In genomic region chr9:113395000-113395861, GRCh38 we compare ENCODE assay signal across 1 cellular context.
TF ChIP-seq lines count a peak whose summit lies in the region.

No MANE protein-coding gene starts in this region.

TF ChIP-seq in HepG2, 621 proteins besides CTCF, POLR2A, EP300 and RAD21 (continued from another document and continues in another):
- TF ChIP-seq HMGXB3 (CRISPR knock-in tag; IDR thresholded peaks at IDR 0.05; ENCODE audit: borderline replicate concordance) (peak; percentile 20; the same call in 1 of the 2 replicates), ZNF512 (CRISPR knock-in tag; IDR thresholded peaks at IDR 0.05) (no peak), ZSCAN5A (CRISPR knock-in tag; IDR thresholded peaks at IDR 0.05; ENCODE audit: borderline replicate concordance) (no peak), ZNF83 (CRISPR knock-in tag; IDR thresholded peaks at IDR 0.05; ENCODE audit: borderline replicate concordance) (no peak), KIAA2018 (CRISPR knock-in tag; IDR thresholded peaks at IDR 0.05; ENCODE audit: borderline replicate concordance) (no peak), ZFP37 (CRISPR knock-in tag; IDR thresholded peaks at IDR 0.05; ENCODE audit: borderline replicate concordance) (no peak), DPF2 (CRISPR knock-in tag; IDR thresholded peaks at IDR 0.05; ENCODE audit: borderline replicate concordance, low read depth) (peak; percentile 82; the same call in 1 of the 2 replicates), NONO (IDR thresholded peaks at IDR 0.05) (no peak), NONO (CRISPR knock-in tag; conservative IDR thresholded peaks at IDR 0.05) (peak; percentile 72; the same call in 1 of the 2 replicates), PBX2 (CRISPR knock-in tag; IDR thresholded peaks at IDR 0.05) (no peak), ZNF546 (CRISPR knock-in tag; conservative IDR thresholded peaks at IDR 0.05) (no peak), NKX3-1 (CRISPR knock-in tag; IDR thresholded peaks at IDR 0.05) (no peak), ZNF580 (CRISPR knock-in tag; IDR thresholded peaks at IDR 0.05; ENCODE audit: borderline replicate concordance, low read depth) (peak; percentile 70; the same call in 1 of the 2 replicates), GFI1 (CRISPR knock-in tag; IDR thresholded peaks at IDR 0.05; ENCODE audit: borderline replicate concordance) (peak; percentile 74; the same call in 1 of the 2 replicates), ZNF501 (CRISPR knock-in tag; IDR thresholded peaks at IDR 0.05) (peak; percentile 50; the same call in 1 of the 2 replicates), TFDP1 (CRISPR knock-in tag; IDR thresholded peaks at IDR 0.05; ENCODE audit: borderline replicate concordance) (no peak), NRL (CRISPR knock-in tag; IDR thresholded peaks at IDR 0.05; ENCODE audit: borderline replicate concordance) (no peak), GLMP (CRISPR knock-in tag; IDR thresholded peaks at IDR 0.05; ENCODE audit: borderline replicate concordance) (no peak), ZNF777 (CRISPR knock-in tag; IDR thresholded peaks at IDR 0.05) (no peak), HNRNPUL1 (IDR thresholded peaks at IDR 0.05; ENCODE audit: low read depth, low read length) (no peak), ZNF24 (IDR thresholded peaks at IDR 0.05) (peak; percentile 86), ATF6 (CRISPR knock-in tag; conservative IDR thresholded peaks at IDR 0.05) (no peak), CHD2 (IDR thresholded peaks at IDR 0.05; ENCODE audit: low read depth, low read length) (no peak), ZNF710 (CRISPR knock-in tag; IDR thresholded peaks at IDR 0.05; ENCODE audit: borderline replicate concordance) (peak; percentile 67; the same call in 1 of the 2 replicates), CCDC6 (CRISPR knock-in tag; IDR thresholded peaks at IDR 0.05) (no peak), ZNF572 (CRISPR knock-in tag; IDR thresholded peaks at IDR 0.05) (no peak), RFXANK (CRISPR knock-in tag; IDR thresholded peaks at IDR 0.05) (no peak), RNF2 (conservative IDR thresholded peaks at IDR 0.05; ENCODE audit: low read depth) (no peak)
